ENCODE assay signal across 8 cellular contexts in the genomic region with DNA sequence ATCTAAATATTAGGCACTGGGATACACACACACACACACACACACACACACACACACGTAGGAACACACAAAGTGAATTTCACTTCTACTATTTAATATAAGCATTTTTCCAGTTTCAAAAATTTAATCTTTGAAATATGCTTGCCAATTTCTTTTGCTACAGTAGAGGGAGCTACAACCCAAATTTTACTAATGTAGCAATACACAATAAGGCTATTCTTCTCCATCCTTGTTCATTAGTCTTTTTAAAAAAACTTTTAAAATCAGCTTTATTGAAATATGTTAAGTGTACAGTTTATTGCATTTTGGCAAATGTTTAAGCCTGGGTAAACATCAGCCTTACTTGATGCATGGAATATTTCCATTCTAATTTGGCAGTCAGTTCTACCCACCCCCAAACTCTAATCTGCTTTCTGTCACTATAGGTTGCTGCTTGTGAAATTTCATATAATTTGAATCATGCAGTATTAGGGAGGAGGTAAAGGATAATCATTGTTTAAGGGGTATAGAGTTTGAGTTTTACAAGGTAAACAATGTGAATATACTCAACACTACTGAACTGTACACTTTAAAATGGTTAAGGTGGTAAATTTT.
DNase-seq lines count a peak whose midpoint lies in the region; ATAC-seq and TF ChIP-seq lines count a peak whose summit lies in the region.

No MANE protein-coding gene starts in this region.

- H3K9me2 ChIP-seq in Loucy (replicated peaks; ENCODE audit: low read depth, low read length): no peaks in the 10 kb centered on the region

- no peaks in the 10 kb centered on the region for H3K79me2 ChIP-seq in Loucy (ENCODE audit: insufficient read depth, low read length)

- no peak overlapping the region for H3K27ac Mint-ChIP-seq in brain
- no peak overlapping the region for H3K27ac Mint-ChIP-seq in activated T-helper 1 cell treated with anti-CD3 and anti-CD28 coated beads, Interleukin-12 subunit alpha, Interleukin-12 subunit beta, Interleukin-2, Interleukin-4 antibody, amounts not matched to agents 30 ng/mL and 10 ng/mL and 1 ng/mL, durations not matched to agents 14 hours and 24 hours and 36 hours

- no peaks in the 10 kb centered on the region for H3K4me1 Mint-ChIP-seq in brain
- peaks cover 6% of the 10 kb centered on the region for H3K4me1 Mint-ChIP-seq in activated T-helper 1 cell treated with anti-CD3 and anti-CD28 coated beads, Interleukin-12 subunit alpha, Interleukin-12 subunit beta, Interleukin-2, Interleukin-4 antibody, amounts not matched to agents 30 ng/mL and 10 ng/mL and 1 ng/mL, durations not matched to agents 14 hours and 24 hours and 36 hours (ENCODE audit: low read depth)

- intact Hi-C loops in lower lobe of right lung (cut with DNase I): no loop called here
- intact Hi-C loops in activated T-helper 1 cell treated with anti-CD3 and anti-CD28 coated beads, Interleukin-12 subunit alpha, Interleukin-12 subunit beta, Interleukin-2, Interleukin-4 antibody, amounts not matched to agents 30 ng/mL and 10 ng/mL and 1 ng/mL, durations not matched to agents 14 hours and 24 hours and 36 hours (cut with micrococcal nuclease): loop anchor here (1.0 to 2.0 kb wide), 5 partner anchors 18 to 382 kb away; no protein-coding TSS in a partner anchor

- H3K4me3 ChIP-seq in Loucy (ENCODE audit: low read length, poor library complexity, severe bottlenecking) (no peak overlapping the region), lower lobe of right lung (no peak overlapping the region)

- H3K27me3 ChIP-seq in Loucy (ENCODE audit: insufficient read depth, low read length, poor library complexity, severe bottlenecking) (no peaks in the 10 kb centered on the region), lower lobe of right lung (ENCODE audit: low read depth) (no peaks in the 10 kb centered on the region)

- TF ChIP-seq CTCF in Loucy (conservative IDR thresholded peaks at IDR 0.05; ENCODE audit: low read length) (peak; percentile 87), brain (conservative IDR thresholded peaks at IDR 0.05) (peak; percentile 80 to 82), lower lobe of right lung (IDR thresholded peaks at IDR 0.05) (peak; percentile 50)

- ATAC-seq in lower lobe of right lung: no peak
- no peak for ATAC-seq in HG03521 (IDR thresholded peaks at IDR 0.05; ENCODE audit: unreplicated experiment)
- ATAC-seq in GM21526 (IDR thresholded peaks at IDR 0.05; ENCODE audit: low FRiP score, unreplicated experiment): no peak

- H3K4me3 Mint-ChIP-seq in brain: no peak overlapping the region
- H3K4me3 Mint-ChIP-seq in activated T-helper 1 cell treated with anti-CD3 and anti-CD28 coated beads, Interleukin-12 subunit alpha, Interleukin-12 subunit beta, Interleukin-2, Interleukin-4 antibody, amounts not matched to agents 30 ng/mL and 10 ng/mL and 1 ng/mL, durations not matched to agents 14 hours and 24 hours and 36 hours: no peak overlapping the region

- H3K27me3 Mint-ChIP-seq in brain: no peaks in the 10 kb centered on the region
- no peaks in the 10 kb centered on the region for H3K27me3 Mint-ChIP-seq in activated T-helper 1 cell treated with anti-CD3 and anti-CD28 coated beads, Interleukin-12 subunit alpha, Interleukin-12 subunit beta, Interleukin-2, Interleukin-4 antibody, amounts not matched to agents 30 ng/mL and 10 ng/mL and 1 ng/mL, durations not matched to agents 14 hours and 24 hours and 36 hours (ENCODE audit: insufficient read depth)

- no peak overlapping the region for H3K27ac ChIP-seq in lower lobe of right lung

- peaks cover 32% of the 10 kb centered on the region for H3K36me3 Mint-ChIP-seq in brain
- peaks cover 9% of the 10 kb centered on the region for H3K36me3 Mint-ChIP-seq in activated T-helper 1 cell treated with anti-CD3 and anti-CD28 coated beads, Interleukin-12 subunit alpha, Interleukin-12 subunit beta, Interleukin-2, Interleukin-4 antibody, amounts not matched to agents 30 ng/mL and 10 ng/mL and 1 ng/mL, durations not matched to agents 14 hours and 24 hours and 36 hours (ENCODE audit: low read depth)

- H3K9me3 ChIP-seq in Loucy (ENCODE audit: insufficient read depth, low read depth, low read length) (no peaks in the 10 kb centered on the region), lower lobe of right lung (no peaks in the 10 kb centered on the region)

- no peaks in the 10 kb centered on the region for H3K9me3 Mint-ChIP-seq in brain
- H3K9me3 Mint-ChIP-seq in activated T-helper 1 cell treated with anti-CD3 and anti-CD28 coated beads, Interleukin-12 subunit alpha, Interleukin-12 subunit beta, Interleukin-2, Interleukin-4 antibody, amounts not matched to agents 30 ng/mL and 10 ng/mL and 1 ng/mL, durations not matched to agents 14 hours and 24 hours and 36 hours: no peaks in the 10 kb centered on the region

- DNase-seq in EH (ENCODE audit: low read depth) (peak; percentile 41), lower lobe of right lung (no peak), ecto neural progenitor cell (ENCODE audit: low spot score) (no peak)
- DNase-seq in activated T-helper 1 cell treated with anti-CD3 and anti-CD28 coated beads, Interleukin-12 subunit alpha, Interleukin-12 subunit beta, Interleukin-2, Interleukin-4 antibody, amounts not matched to agents 30 ng/mL and 10 ng/mL and 1 ng/mL, durations not matched to agents 14 hours and 24 hours and 36 hours (ENCODE audit: low spot score): no peak

- no peaks in the 10 kb centered on the region for H3K4me1 ChIP-seq in Loucy (ENCODE audit: insufficient read depth, low read length, poor library complexity, severe bottlenecking)
- H3K4me1 ChIP-seq in lower lobe of right lung: no peaks in the 10 kb centered on the region

- H3K9ac ChIP-seq in Loucy (ENCODE audit: low read depth, low read length, poor library complexity, severe bottlenecking): no peak overlapping the region

- no peak overlapping the region for H2AFZ ChIP-seq in Loucy (ENCODE audit: low read length)

- H3F3A ChIP-seq in Loucy (ENCODE audit: low read depth): no peaks in the 10 kb centered on the region

- H3K36me3 ChIP-seq in Loucy (ENCODE audit: insufficient read depth, low read length) (no peaks in the 10 kb centered on the region), lower lobe of right lung (peaks cover 5% of the 10 kb centered on the region)

- H3K4me2 ChIP-seq in Loucy (ENCODE audit: low read depth, low read length, poor library complexity, severe bottlenecking): no peak overlapping the region

- H4K20me1 ChIP-seq in Loucy (ENCODE audit: insufficient read depth, low read length, poor library complexity, severe bottlenecking): no peaks in the 10 kb centered on the region
